9 cellular contexts compared by ENCODE assay signal in genomic region chr11:57426439-57426753, GRCh38. TPM values are rescaled to one million over a fixed set of nuclear protein-coding genes. Genes with fewer than 3 reads are reported as not detected.
A peak's percentile ranks its signal among the peaks of the same experiment; 100 is the strongest.
DNase-seq lines count a peak whose midpoint lies in the region; ATAC-seq and TF ChIP-seq lines count a peak whose summit lies in the region.
"Had no signal": no experiment of that assay in that cellular context is flagged by ENCODE, and none has a peak within 500 bp of the region (broad histone marks: within the 10 kb centered on the region; RNA-seq: fewer than 3 reads in every experiment).

No MANE protein-coding gene starts in this region.

- POLR2A ChIA-PET in CD8-positive, alpha-beta T cell (lab: Charles Lee): no interaction called here

- no peak for DNase-seq in CD8-positive, alpha-beta T cell
- DNase-seq in NAMALWA (ENCODE audit: low spot score): peak; percentile 40
- no peak for DNase-seq in brain microvascular endothelial cell
- peak; percentile 28 for DNase-seq in mucosa of gallbladder (ENCODE audit: low spot score)
- no peak for DNase-seq in pons (ENCODE audit: low spot score)
- DNase-seq in NCI-H345 (lab: John Stamatoyannopoulos, UW): no peak
- no peak for DNase-seq in HuH-7 (ENCODE audit: low spot score)

- peaks cover 46% of the 10 kb centered on the region for H3K4me1 Mint-ChIP-seq in CD8-positive, alpha-beta T cell (ENCODE audit: low read depth)

- no peak for ATAC-seq in CD8-positive, alpha-beta T cell
- ATAC-seq in GM19351 (IDR thresholded peaks at IDR 0.05; ENCODE audit: unreplicated experiment): no peak

- peak overlapping the region; percentile 89 for H3K27ac Mint-ChIP-seq in CD8-positive, alpha-beta T cell

- H3K36me3 Mint-ChIP-seq in CD8-positive, alpha-beta T cell: peaks cover 16% of the 10 kb centered on the region

- no peak for TF ChIP-seq CTCF in CD8-positive, alpha-beta T cell (IDR thresholded peaks at IDR 0.05)
- no peak for TF ChIP-seq CTCF in brain microvascular endothelial cell (IDR thresholded peaks at IDR 0.05; ENCODE audit: low read depth, low read length, missing control alignments)

- no peaks in the 10 kb centered on the region for H3K9me3 Mint-ChIP-seq in CD8-positive, alpha-beta T cell

- H3K27ac ChIP-seq in CD8-positive, alpha-beta T cell (ENCODE audit: low read depth, low read length): no peak overlapping the region
- peak overlapping the region; percentile 65 for H3K27ac ChIP-seq in brain microvascular endothelial cell

- peaks cover 4% of the 10 kb centered on the region for H3K36me3 ChIP-seq in CD8-positive, alpha-beta T cell (ENCODE audit: insufficient read depth, low read length)
- H3K36me3 ChIP-seq in brain microvascular endothelial cell (replicated peaks): peaks cover 7% of the 10 kb centered on the region

- in situ Hi-C loops in brain microvascular endothelial cell (cut with HindIII; ENCODE audit: low pct_ligation_motif_present, low sequenced_read_pairs): no loop called here

- H3K4me3 ChIP-seq in CD8-positive, alpha-beta T cell (ENCODE audit: low read depth, low read length): peak overlapping the region; percentile 47
- H3K4me3 ChIP-seq in brain microvascular endothelial cell (ENCODE audit: low read depth, low read length): peak overlapping the region; percentile 50

- H3K27me3 Mint-ChIP-seq in CD8-positive, alpha-beta T cell (ENCODE audit: low read depth): no peaks in the 10 kb centered on the region

- CTCF ChIA-PET in CD8-positive, alpha-beta T cell (lab: Charles Lee): interaction anchor here (1.4 to 2.4 kb wide), 4 partner anchors 31 to 76 kb away, joined by 3 to 10 read pairs (median 4); partner anchors contain the start of gene RTN4RL2

- peaks cover 31% of the 10 kb centered on the region for H3K4me1 ChIP-seq in CD8-positive, alpha-beta T cell (ENCODE audit: insufficient read depth, low read length)

- no peaks in the 10 kb centered on the region for H3K9me3 ChIP-seq in CD8-positive, alpha-beta T cell (ENCODE audit: low read length)

- peak overlapping the region; percentile 86 for H3K4me3 Mint-ChIP-seq in CD8-positive, alpha-beta T cell

- intact Hi-C loops in CD8-positive, alpha-beta T cell (cut with DNase I, micrococcal nuclease): loop anchor here (2.0 to 10.0 kb wide), 4 partner anchors 30 to 218 kb away; partner anchors contain the start of genes P2RX3 (in 2 of the 2), SSRP1 (in 2 of the 2), TNKS1BP1 (in 1 of the 2) and YPEL4 (in 1 of the 2)

- H3K27me3 ChIP-seq in CD8-positive, alpha-beta T cell (ENCODE audit: insufficient read depth, low read length): no peaks in the 10 kb centered on the region
- no peaks in the 10 kb centered on the region for H3K27me3 ChIP-seq in brain microvascular endothelial cell (replicated peaks)

RNA-seq across cellular contexts. Expression of gene SLC43A3, which starts 0.5 kb away (rescaled TPM):
- total RNA-seq in CD8-positive, alpha-beta T cell: 10 to 100 TPM in 1 of 2 experiments, 1 to 10 TPM in 1; 9.3 to 11.3 TPM
- total RNA-seq in mucosa of gallbladder: 39.5 TPM

RNA-seq across cellular contexts. Expression of gene RTN4RL2, which starts 33.9 kb away (rescaled TPM):
- total RNA-seq in CD8-positive, alpha-beta T cell: under 1 TPM; 0.16 to 0.31 TPM
- total RNA-seq in mucosa of gallbladder: 19.2 TPM

RNA-seq across cellular contexts. Expression of gene PRG2, which starts 35.9 kb away (rescaled TPM):
- under 1 TPM; 0.78 to 0.90 TPM for total RNA-seq in CD8-positive, alpha-beta T cell
- total RNA-seq in mucosa of gallbladder: 0.26 TPM
- total RNA-seq: renal cortical epithelial cell had no signal

RNA-seq across cellular contexts. Expression of gene PRG3, which starts 45.4 kb away (rescaled TPM):
- not detected for total RNA-seq in CD8-positive, alpha-beta T cell
- total RNA-seq in mucosa of gallbladder: not detected
- total RNA-seq: renal cortical epithelial cell had no signal

Comparison
In these comparisons a context has a peak if more than half of its experiments do, and no peak if none do; other contexts are left out.
1. DNase-seq: peak in NAMALWA (single experiment) and mucosa of gallbladder (single experiment); none in CD8-positive, alpha-beta T cell (0 of 7), brain microvascular endothelial cell (single experiment), pons (single experiment), NCI-H345 (single experiment) and HuH-7 (single experiment).
2. RNA of gene RTN4RL2, which starts 33.9 kb away (total RNA-seq): 19.2 TPM in mucosa of gallbladder (single experiment); 0.16 to 0.31 TPM in CD8-positive, alpha-beta T cell; every median in the first group is over 10 times any median in the second.